8 cellular contexts compared by ENCODE assay signal in the genomic region with DNA sequence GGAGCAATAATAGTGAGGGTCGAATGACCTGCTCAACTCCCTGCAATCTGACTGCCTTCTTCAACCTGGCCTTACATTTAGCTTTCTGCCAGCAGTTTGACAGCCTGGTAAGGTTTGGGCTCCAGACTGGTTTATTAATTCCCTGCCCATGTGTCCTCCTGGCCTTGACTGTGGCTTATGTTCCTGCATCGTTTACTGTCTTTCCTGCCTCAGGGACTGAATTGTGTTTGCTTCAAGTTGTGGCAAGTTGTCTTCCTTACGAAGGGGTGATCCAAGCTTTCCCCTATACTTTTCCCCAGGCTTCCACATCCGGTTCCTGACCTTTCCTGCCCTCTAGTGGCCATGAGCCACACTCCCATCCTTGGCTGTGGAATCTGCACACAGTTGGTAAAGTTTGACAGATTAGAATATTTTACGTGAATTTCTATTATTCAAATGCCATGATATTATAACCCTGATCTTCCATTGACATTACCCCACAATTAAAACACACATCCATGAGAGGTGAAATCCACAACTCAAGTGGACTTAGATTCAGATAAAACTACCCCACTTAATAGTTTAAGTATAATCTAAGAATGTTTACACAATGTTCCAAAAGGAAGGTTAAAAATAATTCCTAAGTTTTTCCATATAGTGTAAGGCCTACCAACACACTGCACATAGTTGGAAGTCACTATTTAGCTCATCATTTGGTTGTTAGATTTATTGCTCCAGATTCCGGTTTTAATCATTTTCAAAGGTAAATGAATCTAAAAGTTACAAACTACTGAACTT.
DNase-seq lines count a peak whose midpoint lies in the region; ATAC-seq, FAIRE-seq and TF ChIP-seq lines count a peak whose summit lies in the region.

No MANE protein-coding gene starts in this region.

- H3K4me1 ChIP-seq in breast epithelium (no peaks in the 10 kb centered on the region), upper lobe of right lung (no peaks in the 10 kb centered on the region)

- DNase-seq in AG08396 (ENCODE audit: low spot score): peak; percentile 62
- DNase-seq in GM12892 (ENCODE audit: insufficient read length): peak; percentile 1
- peak; percentile 70 for DNase-seq in NCI-H226
- DNase-seq in breast epithelium (ENCODE audit: low spot score in 2 of 2): no peak
- peak; percentile 80 for DNase-seq in kidney tubule cell (ENCODE audit: low spot score)
- DNase-seq in upper lobe of right lung: no peak

- H3K27me3 ChIP-seq in breast epithelium (no peaks in the 10 kb centered on the region), upper lobe of right lung (no peaks in the 10 kb centered on the region)

- peak; percentile 87 for FAIRE-seq in GM12892 (lab: Jason Lieb, UNC)

- no peaks in the 10 kb centered on the region for H3K36me3 ChIP-seq in breast epithelium
- H3K36me3 ChIP-seq in upper lobe of right lung: no peaks in the 10 kb centered on the region

- peak; percentile 89 for ATAC-seq in upper lobe of right lung
- ATAC-seq in GM21381 (IDR thresholded peaks at IDR 0.05; ENCODE audit: unreplicated experiment): no peak
- no peak for ATAC-seq in HG03378 (IDR thresholded peaks at IDR 0.05; ENCODE audit: unreplicated experiment)

- H3K9me3 ChIP-seq in breast epithelium (no peaks in the 10 kb centered on the region), upper lobe of right lung (no peaks in the 10 kb centered on the region)

- no peak for TF ChIP-seq POLR2A in GM12892 (IDR thresholded peaks at IDR 0.05; ENCODE audit: low read depth, low read length)
- no peak for TF ChIP-seq POLR2A in breast epithelium (IDR thresholded peaks at IDR 0.05)

- H3K4me3 ChIP-seq in breast epithelium: no peak overlapping the region
- H3K4me3 ChIP-seq in upper lobe of right lung: no peak overlapping the region

- TF ChIP-seq CTCF in breast epithelium (IDR thresholded peaks at IDR 0.05): peak; percentile 26 to 59 (median 46)
- peak; percentile 79 for TF ChIP-seq CTCF in upper lobe of right lung (IDR thresholded peaks at IDR 0.05)

- intact Hi-C loops in breast epithelium (cut with DNase I; ENCODE audit: low total_unique reads): no loop called here
- intact Hi-C loops in upper lobe of right lung (cut with DNase I): no loop called here

- H3K27ac ChIP-seq in breast epithelium (peak overlapping the region in 1 of 2 donors; percentile 60), upper lobe of right lung (peak overlapping the region; percentile 1)

Comparison
In these comparisons a context has a peak if more than half of its experiments do, and no peak if none do; other contexts are left out.
1. DNase-seq: peak in AG08396 (single experiment), GM12892 (single experiment), NCI-H226 (single experiment) and kidney tubule cell (single experiment); none in breast epithelium (0 of 2) and upper lobe of right lung (single experiment).